1 cellular context compared by ENCODE assay signal in the genomic region with DNA sequence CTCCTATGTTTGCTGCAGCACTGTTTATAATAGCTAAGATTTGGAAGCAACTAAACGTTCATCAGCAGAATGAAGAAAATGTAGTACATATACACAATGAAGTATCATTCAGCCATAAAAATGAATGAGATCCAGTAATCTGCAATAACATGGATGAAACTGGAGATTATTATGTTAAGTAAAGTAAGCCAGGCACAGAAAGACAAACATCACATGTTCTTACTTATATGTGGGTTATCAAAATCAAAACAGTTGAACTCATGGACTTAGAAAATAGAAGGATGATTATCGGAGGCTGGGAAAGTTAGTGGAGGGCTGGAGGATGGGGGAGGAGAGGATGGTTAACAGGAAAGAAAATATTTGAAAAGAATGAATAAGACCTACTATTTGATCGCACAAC.
TF ChIP-seq lines count a peak whose summit lies in the region.

No MANE protein-coding gene starts in this region.

TF ChIP-seq in HEK293, 187 proteins besides CTCF, POLR2A, EP300 and RAD21 (continued from another document and continues in another):
- TF ChIP-seq, protein P1, sequence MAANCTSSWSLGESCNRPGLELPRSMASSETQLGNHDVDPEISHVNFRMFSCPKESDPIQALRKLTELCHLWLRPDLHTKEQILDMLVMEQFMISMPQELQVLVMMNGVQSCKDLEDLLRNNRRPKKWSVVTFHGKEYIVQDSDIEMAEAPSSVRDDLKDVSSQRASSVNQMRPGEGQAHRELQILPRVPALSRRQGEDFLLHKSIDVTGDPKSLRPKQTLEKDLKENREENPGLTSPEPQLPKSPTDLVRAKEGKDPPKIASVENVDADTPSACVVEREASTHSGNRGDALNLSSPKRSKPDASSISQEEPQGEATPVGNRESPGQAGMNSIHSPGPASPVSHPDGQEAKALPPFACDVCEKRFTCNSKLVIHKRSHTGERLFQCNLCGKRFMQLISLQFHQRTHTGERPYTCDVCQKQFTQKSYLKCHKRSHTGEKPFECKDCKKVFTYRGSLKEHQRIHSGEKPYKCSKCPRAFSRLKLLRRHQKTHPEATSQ (tag by site-specific recombination; IDR thresholded peaks at IDR 0.05) = no peak
- TF ChIP-seq ZNF600 (tag by site-specific recombination; IDR thresholded peaks at IDR 0.05) (no peak), ZNF830 (tag by site-specific recombination; IDR thresholded peaks at IDR 0.05; ENCODE audit: low read depth) (no peak), ZIC2 (tag by site-specific recombination; IDR thresholded peaks at IDR 0.05) (no peak), ZNF324 (tag by site-specific recombination; IDR thresholded peaks at IDR 0.05) (no peak), ZNF202 (tag by site-specific recombination; IDR thresholded peaks at IDR 0.05; ENCODE audit: borderline replicate concordance) (no peak), ZFP37 (tag by site-specific recombination; IDR thresholded peaks at IDR 0.05) (no peak), ZNF37A (tag by site-specific recombination; IDR thresholded peaks at IDR 0.05) (no peak), TRIM28 (IDR thresholded peaks at IDR 0.05; ENCODE audit: borderline replicate concordance, low read length) (peak; percentile 90), ZNF624 (tag by site-specific recombination; IDR thresholded peaks at IDR 0.05) (no peak), ZNF112 (tag by site-specific recombination; IDR thresholded peaks at IDR 0.05) (no peak), ZBTB17 (tag by site-specific recombination; IDR thresholded peaks at IDR 0.05) (peak; percentile 74), ZNF2 (tag by site-specific recombination; IDR thresholded peaks at IDR 0.05) (no peak), ZNF560 (tag by site-specific recombination; IDR thresholded peaks at IDR 0.05; ENCODE audit: borderline replicate concordance) (no peak), ZNF239 (tag by site-specific recombination; IDR thresholded peaks at IDR 0.05) (no peak), KLF8 (tag by site-specific recombination; IDR thresholded peaks at IDR 0.05) (peak; percentile 93), GLIS1 (tag by site-specific recombination; IDR thresholded peaks at IDR 0.05) (no peak), ZNF394 (tag by site-specific recombination; IDR thresholded peaks at IDR 0.05; ENCODE audit: borderline replicate concordance) (no peak), ZNF596 (tag by site-specific recombination; IDR thresholded peaks at IDR 0.05) (no peak), ZNF221 (tag by site-specific recombination; IDR thresholded peaks at IDR 0.05; ENCODE audit: borderline replicate concordance) (no peak), ZNF311 (tag by site-specific recombination; IDR thresholded peaks at IDR 0.05; ENCODE audit: borderline replicate concordance) (no peak), GLI4 (tag by site-specific recombination; IDR thresholded peaks at IDR 0.05) (no peak)
- TF ChIP-seq, protein P2, sequence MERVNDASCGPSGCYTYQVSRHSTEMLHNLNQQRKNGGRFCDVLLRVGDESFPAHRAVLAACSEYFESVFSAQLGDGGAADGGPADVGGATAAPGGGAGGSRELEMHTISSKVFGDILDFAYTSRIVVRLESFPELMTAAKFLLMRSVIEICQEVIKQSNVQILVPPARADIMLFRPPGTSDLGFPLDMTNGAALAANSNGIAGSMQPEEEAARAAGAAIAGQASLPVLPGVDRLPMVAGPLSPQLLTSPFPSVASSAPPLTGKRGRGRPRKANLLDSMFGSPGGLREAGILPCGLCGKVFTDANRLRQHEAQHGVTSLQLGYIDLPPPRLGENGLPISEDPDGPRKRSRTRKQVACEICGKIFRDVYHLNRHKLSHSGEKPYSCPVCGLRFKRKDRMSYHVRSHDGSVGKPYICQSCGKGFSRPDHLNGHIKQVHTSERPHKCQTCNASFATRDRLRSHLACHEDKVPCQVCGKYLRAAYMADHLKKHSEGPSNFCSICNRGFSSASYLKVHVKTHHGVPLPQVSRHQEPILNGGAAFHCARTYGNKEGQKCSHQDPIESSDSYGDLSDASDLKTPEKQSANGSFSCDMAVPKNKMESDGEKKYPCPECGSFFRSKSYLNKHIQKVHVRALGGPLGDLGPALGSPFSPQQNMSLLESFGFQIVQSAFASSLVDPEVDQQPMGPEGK (tag by site-specific recombination; IDR thresholded peaks at IDR 0.05) = no peak
- TF ChIP-seq, protein P3, sequence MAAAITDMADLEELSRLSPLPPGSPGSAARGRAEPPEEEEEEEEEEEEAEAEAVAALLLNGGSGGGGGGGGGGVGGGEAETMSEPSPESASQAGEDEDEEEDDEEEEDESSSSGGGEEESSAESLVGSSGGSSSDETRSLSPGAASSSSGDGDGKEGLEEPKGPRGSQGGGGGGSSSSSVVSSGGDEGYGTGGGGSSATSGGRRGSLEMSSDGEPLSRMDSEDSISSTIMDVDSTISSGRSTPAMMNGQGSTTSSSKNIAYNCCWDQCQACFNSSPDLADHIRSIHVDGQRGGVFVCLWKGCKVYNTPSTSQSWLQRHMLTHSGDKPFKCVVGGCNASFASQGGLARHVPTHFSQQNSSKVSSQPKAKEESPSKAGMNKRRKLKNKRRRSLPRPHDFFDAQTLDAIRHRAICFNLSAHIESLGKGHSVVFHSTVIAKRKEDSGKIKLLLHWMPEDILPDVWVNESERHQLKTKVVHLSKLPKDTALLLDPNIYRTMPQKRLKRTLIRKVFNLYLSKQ (tag by site-specific recombination; IDR thresholded peaks at IDR 0.05; ENCODE audit: borderline replicate concordance) = no peak
- TF ChIP-seq, protein P4, sequence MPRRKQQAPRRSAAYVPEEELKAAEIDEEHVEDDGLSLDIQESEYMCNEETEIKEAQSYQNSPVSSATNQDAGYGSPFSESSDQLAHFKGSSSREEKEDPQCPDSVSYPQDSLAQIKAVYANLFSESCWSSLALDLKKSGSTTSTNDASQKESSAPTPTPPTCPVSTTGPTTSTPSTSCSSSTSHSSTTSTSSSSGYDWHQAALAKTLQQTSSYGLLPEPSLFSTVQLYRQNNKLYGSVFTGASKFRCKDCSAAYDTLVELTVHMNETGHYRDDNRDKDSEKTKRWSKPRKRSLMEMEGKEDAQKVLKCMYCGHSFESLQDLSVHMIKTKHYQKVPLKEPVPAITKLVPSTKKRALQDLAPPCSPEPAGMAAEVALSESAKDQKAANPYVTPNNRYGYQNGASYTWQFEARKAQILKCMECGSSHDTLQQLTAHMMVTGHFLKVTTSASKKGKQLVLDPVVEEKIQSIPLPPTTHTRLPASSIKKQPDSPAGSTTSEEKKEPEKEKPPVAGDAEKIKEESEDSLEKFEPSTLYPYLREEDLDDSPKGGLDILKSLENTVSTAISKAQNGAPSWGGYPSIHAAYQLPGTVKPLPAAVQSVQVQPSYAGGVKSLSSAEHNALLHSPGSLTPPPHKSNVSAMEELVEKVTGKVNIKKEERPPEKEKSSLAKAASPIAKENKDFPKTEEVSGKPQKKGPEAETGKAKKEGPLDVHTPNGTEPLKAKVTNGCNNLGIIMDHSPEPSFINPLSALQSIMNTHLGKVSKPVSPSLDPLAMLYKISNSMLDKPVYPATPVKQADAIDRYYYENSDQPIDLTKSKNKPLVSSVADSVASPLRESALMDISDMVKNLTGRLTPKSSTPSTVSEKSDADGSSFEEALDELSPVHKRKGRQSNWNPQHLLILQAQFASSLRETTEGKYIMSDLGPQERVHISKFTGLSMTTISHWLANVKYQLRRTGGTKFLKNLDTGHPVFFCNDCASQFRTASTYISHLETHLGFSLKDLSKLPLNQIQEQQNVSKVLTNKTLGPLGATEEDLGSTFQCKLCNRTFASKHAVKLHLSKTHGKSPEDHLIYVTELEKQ (tag by site-specific recombination; IDR thresholded peaks at IDR 0.05; ENCODE audit: borderline replicate concordance) = peak; percentile 85; the same call in 1 of the 2 replicates
- TF ChIP-seq, protein P5, sequence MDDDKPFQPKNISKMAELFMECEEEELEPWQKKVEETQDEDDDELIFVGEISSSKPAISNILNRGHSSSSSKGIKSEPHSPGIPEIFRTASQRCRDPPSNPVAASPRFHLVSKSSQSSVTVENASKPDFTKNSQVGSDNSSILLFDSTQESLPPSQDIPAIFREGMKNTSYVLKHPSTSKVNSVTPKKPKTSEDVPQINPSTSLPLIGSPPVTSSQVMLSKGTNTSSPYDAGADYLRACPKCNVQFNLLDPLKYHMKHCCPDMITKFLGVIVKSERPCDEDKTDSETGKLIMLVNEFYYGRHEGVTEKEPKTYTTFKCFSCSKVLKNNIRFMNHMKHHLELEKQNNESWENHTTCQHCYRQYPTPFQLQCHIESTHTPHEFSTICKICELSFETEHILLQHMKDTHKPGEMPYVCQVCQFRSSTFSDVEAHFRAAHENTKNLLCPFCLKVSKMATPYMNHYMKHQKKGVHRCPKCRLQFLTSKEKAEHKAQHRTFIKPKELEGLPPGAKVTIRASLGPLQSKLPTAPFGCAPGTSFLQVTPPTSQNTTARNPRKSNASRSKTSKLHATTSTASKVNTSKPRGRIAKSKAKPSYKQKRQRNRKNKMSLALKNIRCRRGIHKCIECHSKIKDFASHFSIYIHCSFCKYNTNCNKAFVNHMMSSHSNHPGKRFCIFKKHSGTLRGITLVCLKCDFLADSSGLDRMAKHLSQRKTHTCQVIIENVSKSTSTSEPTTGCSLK (tag by site-specific recombination; IDR thresholded peaks at IDR 0.05) = no peak
- TF ChIP-seq, protein P6, sequence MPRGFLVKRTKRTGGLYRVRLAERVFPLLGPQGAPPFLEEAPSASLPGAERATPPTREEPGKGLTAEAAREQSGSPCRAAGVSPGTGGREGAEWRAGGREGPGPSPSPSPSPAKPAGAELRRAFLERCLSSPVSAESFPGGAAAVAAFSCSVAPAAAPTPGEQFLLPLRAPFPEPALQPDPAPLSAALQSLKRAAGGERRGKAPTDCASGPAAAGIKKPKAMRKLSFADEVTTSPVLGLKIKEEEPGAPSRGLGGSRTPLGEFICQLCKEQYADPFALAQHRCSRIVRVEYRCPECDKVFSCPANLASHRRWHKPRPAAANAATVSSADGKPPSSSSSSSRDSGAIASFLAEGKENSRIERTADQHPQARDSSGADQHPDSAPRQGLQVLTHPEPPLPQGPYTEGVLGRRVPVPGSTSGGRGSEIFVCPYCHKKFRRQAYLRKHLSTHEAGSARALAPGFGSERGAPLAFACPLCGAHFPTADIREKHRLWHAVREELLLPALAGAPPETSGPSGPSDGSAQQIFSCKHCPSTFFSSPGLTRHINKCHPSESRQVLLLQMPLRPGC (tag by site-specific recombination; IDR thresholded peaks at IDR 0.05) = peak; percentile 88
- TF ChIP-seq, protein P7, sequence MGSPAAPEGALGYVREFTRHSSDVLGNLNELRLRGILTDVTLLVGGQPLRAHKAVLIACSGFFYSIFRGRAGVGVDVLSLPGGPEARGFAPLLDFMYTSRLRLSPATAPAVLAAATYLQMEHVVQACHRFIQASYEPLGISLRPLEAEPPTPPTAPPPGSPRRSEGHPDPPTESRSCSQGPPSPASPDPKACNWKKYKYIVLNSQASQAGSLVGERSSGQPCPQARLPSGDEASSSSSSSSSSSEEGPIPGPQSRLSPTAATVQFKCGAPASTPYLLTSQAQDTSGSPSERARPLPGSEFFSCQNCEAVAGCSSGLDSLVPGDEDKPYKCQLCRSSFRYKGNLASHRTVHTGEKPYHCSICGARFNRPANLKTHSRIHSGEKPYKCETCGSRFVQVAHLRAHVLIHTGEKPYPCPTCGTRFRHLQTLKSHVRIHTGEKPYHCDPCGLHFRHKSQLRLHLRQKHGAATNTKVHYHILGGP (tag by site-specific recombination; IDR thresholded peaks at IDR 0.05) = no peak
- TF ChIP-seq, protein P8, sequence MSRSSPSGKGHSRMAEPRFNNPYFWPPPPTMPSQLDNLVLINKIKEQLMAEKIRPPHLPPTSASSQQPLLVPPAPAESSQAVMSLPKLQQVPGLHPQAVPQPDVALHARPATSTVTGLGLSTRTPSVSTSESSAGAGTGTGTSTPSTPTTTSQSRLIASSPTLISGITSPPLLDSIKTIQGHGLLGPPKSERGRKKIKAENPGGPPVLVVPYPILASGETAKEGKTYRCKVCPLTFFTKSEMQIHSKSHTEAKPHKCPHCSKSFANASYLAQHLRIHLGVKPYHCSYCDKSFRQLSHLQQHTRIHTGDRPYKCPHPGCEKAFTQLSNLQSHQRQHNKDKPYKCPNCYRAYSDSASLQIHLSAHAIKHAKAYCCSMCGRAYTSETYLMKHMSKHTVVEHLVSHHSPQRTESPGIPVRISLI (tag by site-specific recombination; IDR thresholded peaks at IDR 0.05) = no peak
- TF ChIP-seq, protein P9, sequence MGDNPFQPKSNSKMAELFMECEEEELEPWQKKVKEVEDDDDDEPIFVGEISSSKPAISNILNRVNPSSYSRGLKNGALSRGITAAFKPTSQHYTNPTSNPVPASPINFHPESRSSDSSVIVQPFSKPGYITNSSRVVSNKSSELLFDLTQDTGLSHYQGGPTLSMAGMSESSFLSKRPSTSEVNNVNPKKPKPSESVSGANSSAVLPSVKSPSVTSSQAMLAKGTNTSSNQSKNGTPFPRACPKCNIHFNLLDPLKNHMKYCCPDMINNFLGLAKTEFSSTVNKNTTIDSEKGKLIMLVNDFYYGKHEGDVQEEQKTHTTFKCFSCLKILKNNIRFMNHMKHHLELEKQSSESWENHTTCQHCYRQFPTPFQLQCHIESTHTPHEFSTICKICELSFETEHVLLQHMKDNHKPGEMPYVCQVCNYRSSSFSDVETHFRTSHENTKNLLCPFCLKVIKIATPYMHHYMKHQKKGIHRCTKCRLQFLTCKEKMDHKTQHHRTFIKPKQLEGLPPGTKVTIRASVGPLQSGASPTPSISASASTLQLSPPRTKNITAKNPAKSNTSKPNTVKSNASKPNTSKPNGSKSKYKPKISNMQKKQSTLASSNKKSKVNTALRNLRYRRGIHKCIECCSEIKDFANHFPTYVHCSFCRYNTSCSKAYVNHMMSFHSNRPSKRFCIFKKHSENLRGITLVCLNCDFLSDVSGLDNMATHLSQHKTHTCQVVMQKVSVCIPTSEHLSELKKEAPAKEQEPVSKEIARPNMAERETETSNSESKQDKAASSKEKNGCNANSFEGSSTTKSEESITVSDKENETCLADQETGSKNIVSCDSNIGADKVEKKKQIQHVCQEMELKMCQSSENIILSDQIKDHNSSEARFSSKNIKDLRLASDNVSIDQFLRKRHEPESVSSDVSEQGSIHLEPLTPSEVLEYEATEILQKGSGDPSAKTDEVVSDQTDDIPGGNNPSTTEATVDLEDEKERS (tag by site-specific recombination; IDR thresholded peaks at IDR 0.05) = no peak
- TF ChIP-seq, protein P10, sequence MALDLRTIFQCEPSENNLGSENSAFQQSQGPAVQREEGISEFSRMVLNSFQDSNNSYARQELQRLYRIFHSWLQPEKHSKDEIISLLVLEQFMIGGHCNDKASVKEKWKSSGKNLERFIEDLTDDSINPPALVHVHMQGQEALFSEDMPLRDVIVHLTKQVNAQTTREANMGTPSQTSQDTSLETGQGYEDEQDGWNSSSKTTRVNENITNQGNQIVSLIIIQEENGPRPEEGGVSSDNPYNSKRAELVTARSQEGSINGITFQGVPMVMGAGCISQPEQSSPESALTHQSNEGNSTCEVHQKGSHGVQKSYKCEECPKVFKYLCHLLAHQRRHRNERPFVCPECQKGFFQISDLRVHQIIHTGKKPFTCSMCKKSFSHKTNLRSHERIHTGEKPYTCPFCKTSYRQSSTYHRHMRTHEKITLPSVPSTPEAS (tag by site-specific recombination; IDR thresholded peaks at IDR 0.05) = 0 out of 2 replicates have a peak, but pooled peaks have one; percentile 17
- TF ChIP-seq, protein P11, sequence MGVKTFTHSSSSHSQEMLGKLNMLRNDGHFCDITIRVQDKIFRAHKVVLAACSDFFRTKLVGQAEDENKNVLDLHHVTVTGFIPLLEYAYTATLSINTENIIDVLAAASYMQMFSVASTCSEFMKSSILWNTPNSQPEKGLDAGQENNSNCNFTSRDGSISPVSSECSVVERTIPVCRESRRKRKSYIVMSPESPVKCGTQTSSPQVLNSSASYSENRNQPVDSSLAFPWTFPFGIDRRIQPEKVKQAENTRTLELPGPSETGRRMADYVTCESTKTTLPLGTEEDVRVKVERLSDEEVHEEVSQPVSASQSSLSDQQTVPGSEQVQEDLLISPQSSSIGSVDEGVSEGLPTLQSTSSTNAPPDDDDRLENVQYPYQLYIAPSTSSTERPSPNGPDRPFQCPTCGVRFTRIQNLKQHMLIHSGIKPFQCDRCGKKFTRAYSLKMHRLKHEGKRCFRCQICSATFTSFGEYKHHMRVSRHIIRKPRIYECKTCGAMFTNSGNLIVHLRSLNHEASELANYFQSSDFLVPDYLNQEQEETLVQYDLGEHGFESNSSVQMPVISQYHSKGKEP (tag by site-specific recombination; IDR thresholded peaks at IDR 0.05) = peak; percentile 60; the same call in 1 of the 2 replicates
